1 cellular context compared by ENCODE assay signal in genomic region chr6:126143650-126144260, GRCh38.
TF ChIP-seq lines count a peak whose summit lies in the region.

No MANE protein-coding gene starts in this region.

TF ChIP-seq in GM12878, 131 proteins besides CTCF, POLR2A, EP300 and RAD21 (continued from another document):
- TF ChIP-seq, protein P1, sequence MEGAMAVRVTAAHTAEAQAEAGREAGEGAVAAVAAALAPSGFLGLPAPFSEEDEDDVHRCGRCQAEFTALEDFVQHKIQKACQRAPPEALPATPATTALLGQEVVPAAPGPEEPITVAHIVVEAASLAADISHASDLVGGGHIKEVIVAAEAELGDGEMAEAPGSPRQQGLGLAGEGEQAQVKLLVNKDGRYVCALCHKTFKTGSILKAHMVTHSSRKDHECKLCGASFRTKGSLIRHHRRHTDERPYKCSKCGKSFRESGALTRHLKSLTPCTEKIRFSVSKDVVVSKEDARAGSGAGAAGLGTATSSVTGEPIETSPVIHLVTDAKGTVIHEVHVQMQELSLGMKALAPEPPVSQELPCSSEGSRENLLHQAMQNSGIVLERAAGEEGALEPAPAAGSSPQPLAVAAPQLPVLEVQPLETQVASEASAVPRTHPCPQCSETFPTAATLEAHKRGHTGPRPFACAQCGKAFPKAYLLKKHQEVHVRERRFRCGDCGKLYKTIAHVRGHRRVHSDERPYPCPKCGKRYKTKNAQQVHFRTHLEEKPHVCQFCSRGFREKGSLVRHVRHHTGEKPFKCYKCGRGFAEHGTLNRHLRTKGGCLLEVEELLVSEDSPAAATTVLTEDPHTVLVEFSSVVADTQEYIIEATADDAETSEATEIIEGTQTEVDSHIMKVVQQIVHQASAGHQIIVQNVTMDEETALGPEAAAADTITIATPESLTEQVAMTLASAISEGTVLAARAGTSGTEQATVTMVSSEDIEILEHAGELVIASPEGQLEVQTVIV (IDR thresholded peaks at IDR 0.05; ENCODE audit: borderline replicate concordance, partially characterized antibody): no peak
- 0 out of 2 replicates have a peak, but pooled peaks have one; percentile 48 for TF ChIP-seq PAX5 (IDR thresholded peaks at IDR 0.05; ENCODE audit: borderline replicate concordance, low read depth, low read length)
- TF ChIP-seq CHD2 (IDR thresholded peaks at IDR 0.05; ENCODE audit: borderline replicate concordance, low read depth, low read length): no peak
- TF ChIP-seq STAT1 (conservative IDR thresholded peaks at IDR 0.05): no peak
- TF ChIP-seq ZBTB33 (IDR thresholded peaks at IDR 0.05): no peak
- no peak for TF ChIP-seq FOXM1 (IDR thresholded peaks at IDR 0.05; ENCODE audit: low read depth, low read length)
- no peak for TF ChIP-seq ZNF687 (IDR thresholded peaks at IDR 0.05)
